In genomic region chr2:41544709-41545108, GRCh38 we compare ENCODE assay signal across 2 cellular contexts.
TF ChIP-seq lines count a peak whose summit lies in the region.

No MANE protein-coding gene starts in this region.

TF ChIP-seq in GM23338, 12 proteins besides CTCF, POLR2A, EP300 and RAD21 (continued from another document):
- TF ChIP-seq, protein P1, sequence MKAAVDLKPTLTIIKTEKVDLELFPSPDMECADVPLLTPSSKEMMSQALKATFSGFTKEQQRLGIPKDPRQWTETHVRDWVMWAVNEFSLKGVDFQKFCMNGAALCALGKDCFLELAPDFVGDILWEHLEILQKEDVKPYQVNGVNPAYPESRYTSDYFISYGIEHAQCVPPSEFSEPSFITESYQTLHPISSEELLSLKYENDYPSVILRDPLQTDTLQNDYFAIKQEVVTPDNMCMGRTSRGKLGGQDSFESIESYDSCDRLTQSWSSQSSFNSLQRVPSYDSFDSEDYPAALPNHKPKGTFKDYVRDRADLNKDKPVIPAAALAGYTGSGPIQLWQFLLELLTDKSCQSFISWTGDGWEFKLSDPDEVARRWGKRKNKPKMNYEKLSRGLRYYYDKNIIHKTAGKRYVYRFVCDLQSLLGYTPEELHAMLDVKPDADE (IDR thresholded peaks at IDR 0.05) = no peak
- no peak for TF ChIP-seq ZNF331 (CRISPR knock-in tag; IDR thresholded peaks at IDR 0.05; ENCODE audit: low read depth)
- TF ChIP-seq POLR2AphosphoS5 (IDR thresholded peaks at IDR 0.05; ENCODE audit: low read depth) = no peak
- no peak for TF ChIP-seq STAT1 (IDR thresholded peaks at IDR 0.05; ENCODE audit: unreplicated experiment)
- no peak for TF ChIP-seq JUNB (IDR thresholded peaks at IDR 0.05; ENCODE audit: unreplicated experiment)
- no peak for TF ChIP-seq EZH2 (IDR thresholded peaks at IDR 0.05; ENCODE audit: low read depth, unreplicated experiment)
- TF ChIP-seq, protein P2, sequence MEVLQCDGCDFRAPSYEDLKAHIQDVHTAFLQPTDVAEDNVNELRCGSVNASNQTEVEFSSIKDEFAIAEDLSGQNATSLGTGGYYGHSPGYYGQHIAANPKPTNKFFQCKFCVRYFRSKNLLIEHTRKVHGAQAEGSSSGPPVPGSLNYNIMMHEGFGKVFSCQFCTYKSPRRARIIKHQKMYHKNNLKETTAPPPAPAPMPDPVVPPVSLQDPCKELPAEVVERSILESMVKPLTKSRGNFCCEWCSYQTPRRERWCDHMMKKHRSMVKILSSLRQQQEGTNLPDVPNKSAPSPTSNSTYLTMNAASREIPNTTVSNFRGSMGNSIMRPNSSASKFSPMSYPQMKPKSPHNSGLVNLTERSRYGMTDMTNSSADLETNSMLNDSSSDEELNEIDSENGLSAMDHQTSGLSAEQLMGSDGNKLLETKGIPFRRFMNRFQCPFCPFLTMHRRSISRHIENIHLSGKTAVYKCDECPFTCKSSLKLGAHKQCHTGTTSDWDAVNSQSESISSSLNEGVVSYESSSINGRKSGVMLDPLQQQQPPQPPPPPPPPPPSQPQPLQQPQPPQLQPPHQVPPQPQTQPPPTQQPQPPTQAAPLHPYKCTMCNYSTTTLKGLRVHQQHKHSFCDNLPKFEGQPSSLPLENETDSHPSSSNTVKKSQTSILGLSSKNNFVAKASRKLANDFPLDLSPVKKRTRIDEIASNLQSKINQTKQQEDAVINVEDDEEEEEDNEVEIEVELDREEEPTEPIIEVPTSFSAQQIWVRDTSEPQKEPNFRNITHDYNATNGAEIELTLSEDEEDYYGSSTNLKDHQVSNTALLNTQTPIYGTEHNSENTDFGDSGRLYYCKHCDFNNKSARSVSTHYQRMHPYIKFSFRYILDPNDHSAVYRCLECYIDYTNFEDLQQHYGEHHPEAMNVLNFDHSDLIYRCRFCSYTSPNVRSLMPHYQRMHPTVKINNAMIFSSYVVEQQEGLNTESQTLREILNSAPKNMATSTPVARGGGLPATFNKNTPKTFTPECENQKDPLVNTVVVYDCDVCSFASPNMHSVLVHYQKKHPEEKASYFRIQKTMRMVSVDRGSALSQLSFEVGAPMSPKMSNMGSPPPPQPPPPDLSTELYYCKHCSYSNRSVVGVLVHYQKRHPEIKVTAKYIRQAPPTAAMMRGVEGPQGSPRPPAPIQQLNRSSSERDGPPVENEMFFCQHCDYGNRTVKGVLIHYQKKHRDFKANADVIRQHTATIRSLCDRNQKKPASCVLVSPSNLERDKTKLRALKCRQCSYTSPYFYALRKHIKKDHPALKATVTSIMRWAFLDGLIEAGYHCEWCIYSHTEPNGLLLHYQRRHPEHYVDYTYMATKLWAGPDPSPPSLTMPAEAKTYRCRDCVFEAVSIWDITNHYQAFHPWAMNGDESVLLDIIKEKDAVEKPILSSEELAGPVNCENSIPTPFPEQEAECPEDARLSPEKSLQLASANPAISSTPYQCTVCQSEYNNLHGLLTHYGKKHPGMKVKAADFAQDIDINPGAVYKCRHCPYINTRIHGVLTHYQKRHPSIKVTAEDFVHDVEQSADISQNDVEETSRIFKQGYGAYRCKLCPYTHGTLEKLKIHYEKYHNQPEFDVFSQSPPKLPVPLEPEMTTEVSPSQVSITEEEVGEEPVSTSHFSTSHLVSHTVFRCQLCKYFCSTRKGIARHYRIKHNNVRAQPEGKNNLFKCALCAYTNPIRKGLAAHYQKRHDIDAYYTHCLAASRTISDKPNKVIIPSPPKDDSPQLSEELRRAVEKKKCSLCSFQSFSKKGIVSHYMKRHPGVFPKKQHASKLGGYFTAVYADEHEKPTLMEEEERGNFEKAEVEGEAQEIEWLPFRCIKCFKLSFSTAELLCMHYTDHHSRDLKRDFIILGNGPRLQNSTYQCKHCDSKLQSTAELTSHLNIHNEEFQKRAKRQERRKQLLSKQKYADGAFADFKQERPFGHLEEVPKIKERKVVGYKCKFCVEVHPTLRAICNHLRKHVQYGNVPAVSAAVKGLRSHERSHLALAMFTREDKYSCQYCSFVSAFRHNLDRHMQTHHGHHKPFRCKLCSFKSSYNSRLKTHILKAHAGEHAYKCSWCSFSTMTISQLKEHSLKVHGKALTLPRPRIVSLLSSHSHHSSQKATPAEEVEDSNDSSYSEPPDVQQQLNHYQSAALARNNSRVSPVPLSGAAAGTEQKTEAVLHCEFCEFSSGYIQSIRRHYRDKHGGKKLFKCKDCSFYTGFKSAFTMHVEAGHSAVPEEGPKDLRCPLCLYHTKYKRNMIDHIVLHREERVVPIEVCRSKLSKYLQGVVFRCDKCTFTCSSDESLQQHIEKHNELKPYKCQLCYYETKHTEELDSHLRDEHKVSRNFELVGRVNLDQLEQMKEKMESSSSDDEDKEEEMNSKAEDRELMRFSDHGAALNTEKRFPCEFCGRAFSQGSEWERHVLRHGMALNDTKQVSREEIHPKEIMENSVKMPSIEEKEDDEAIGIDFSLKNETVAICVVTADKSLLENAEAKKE (CRISPR knock-in tag; IDR thresholded peaks at IDR 0.05) = no peak
- no peak for TF ChIP-seq EZH2phosphoT487 (IDR thresholded peaks at IDR 0.05; ENCODE audit: unreplicated experiment)
- TF ChIP-seq, protein P3, sequence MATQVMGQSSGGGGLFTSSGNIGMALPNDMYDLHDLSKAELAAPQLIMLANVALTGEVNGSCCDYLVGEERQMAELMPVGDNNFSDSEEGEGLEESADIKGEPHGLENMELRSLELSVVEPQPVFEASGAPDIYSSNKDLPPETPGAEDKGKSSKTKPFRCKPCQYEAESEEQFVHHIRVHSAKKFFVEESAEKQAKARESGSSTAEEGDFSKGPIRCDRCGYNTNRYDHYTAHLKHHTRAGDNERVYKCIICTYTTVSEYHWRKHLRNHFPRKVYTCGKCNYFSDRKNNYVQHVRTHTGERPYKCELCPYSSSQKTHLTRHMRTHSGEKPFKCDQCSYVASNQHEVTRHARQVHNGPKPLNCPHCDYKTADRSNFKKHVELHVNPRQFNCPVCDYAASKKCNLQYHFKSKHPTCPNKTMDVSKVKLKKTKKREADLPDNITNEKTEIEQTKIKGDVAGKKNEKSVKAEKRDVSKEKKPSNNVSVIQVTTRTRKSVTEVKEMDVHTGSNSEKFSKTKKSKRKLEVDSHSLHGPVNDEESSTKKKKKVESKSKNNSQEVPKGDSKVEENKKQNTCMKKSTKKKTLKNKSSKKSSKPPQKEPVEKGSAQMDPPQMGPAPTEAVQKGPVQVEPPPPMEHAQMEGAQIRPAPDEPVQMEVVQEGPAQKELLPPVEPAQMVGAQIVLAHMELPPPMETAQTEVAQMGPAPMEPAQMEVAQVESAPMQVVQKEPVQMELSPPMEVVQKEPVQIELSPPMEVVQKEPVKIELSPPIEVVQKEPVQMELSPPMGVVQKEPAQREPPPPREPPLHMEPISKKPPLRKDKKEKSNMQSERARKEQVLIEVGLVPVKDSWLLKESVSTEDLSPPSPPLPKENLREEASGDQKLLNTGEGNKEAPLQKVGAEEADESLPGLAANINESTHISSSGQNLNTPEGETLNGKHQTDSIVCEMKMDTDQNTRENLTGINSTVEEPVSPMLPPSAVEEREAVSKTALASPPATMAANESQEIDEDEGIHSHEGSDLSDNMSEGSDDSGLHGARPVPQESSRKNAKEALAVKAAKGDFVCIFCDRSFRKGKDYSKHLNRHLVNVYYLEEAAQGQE (IDR thresholded peaks at IDR 0.05; ENCODE audit: unreplicated experiment) = no peak
- no peak for TF ChIP-seq NANOG (IDR thresholded peaks at IDR 0.05; ENCODE audit: borderline replicate concordance)
- TF ChIP-seq ZNF114 (CRISPR knock-in tag; IDR thresholded peaks at IDR 0.05) = no peak

TF ChIP-seq in H1, 55 proteins besides CTCF, POLR2A, EP300 and RAD21 (continued from another document):
- TF ChIP-seq ZNF274 (IDR thresholded peaks at IDR 0.05; ENCODE audit: borderline replicate concordance, extremely low read depth, low read length) = no peak
- no peak for TF ChIP-seq HDAC2 (IDR thresholded peaks at IDR 0.05; ENCODE audit: borderline replicate concordance in 1 of 2, low read depth in 2 of 2, low read length in 2 of 2)
- no peak for TF ChIP-seq SP4 (IDR thresholded peaks at IDR 0.05; ENCODE audit: low read length)
